ENCODE assay signal across 21 cellular contexts in the genomic region with DNA sequence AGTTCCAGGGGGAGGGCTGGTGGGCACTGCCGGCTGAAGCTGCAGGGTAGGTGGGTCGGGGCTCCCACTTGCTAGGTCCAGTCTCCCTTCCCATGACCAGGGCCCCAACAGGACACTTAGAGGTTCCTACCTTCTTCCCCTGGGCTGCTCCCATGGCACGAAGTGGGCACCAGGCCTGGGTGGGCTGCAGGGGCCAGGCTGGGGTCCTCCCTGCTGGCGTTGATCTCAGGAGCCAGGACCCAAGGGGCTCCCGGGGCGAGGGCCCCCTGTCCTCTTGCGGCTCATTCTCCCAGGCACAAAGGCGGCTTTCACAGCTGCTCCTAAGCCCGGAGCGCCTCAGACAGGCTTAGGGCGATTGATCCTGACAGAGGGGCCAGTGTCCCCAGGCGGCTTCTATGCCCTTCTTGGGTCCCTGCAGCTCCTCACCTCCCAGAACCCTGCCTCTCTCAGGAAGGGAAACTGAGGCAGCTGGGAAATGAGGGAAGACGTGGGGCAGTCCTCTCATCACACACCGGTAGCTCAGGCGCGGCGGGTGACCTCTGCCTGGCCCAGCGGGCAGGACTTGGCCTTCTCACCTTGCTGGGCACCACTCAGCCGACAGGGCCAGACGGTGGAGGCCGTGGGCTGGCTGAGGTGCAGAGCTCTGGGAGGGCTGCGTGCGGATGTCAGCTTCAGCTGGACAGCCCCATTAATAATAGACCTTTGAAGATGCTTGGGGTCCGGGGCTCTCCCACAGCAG. TPM values are rescaled to one million over a fixed set of nuclear protein-coding genes. Genes with fewer than 3 reads are reported as not detected.
A peak's percentile ranks its signal among the peaks of the same experiment; 100 is the strongest.
DNase-seq lines count a peak whose midpoint lies in the region; ATAC-seq and TF ChIP-seq lines count a peak whose summit lies in the region.
"Had no signal": no experiment of that assay in that cellular context is flagged by ENCODE, and none has a peak within 500 bp of the region (broad histone marks: within the 10 kb centered on the region; RNA-seq: fewer than 3 reads in every experiment).

No MANE protein-coding gene starts in this region.

- H3K9ac ChIP-seq in PC-3 (ENCODE audit: low read length) (no peak overlapping the region), GM23248 (no peak overlapping the region)

- DNase-seq in PC-3 (no peak), body of pancreas (no peak), spleen (no peak), NCI-H1930 (lab: John Stamatoyannopoulos, UW) (no peak), GM23248 (no peak)
- DNase-seq: activated CD4-positive, alpha-beta T cell treated with anti-CD3 and anti-CD28 coated beads for 1 hour; activated CD8-positive, alpha-beta T cell treated with anti-CD3 and anti-CD28 coated beads, Interleukin-2, amount 10 ng/mL, durations not matched to agents 7 days and 5 days; activated effector memory CD4-positive, alpha-beta T cell treated with anti-CD3 and anti-CD28 coated beads, Interleukin-2, amount 50 U/mL, for 16 hours; activated naive CD8-positive, alpha-beta T cell treated with anti-CD3 and anti-CD28 coated beads, Interleukin-2, amount 50 U/mL, for 24 hours; activated T-cell treated with anti-CD3 and anti-CD28 coated beads for 4 hours; effector memory CD8-positive, alpha-beta T cell; foreskin melanocyte; HCEC 1CT; mammary epithelial cell; NCI-H2081; stimulated activated CD4-positive, alpha-beta T cell treated with anti-CD3 and anti-CD28 coated beads, Interleukin-2, amount 100 ng/mL, for 48 hours; T-cell; tibial artery had no signal

- H3K79me2 ChIP-seq in PC-3 (ENCODE audit: low read length), result no peaks in the 10 kb centered on the region
- no peaks in the 10 kb centered on the region for H3K79me2 ChIP-seq in GM23248 (ENCODE audit: insufficient read depth)

- POLR2A ChIA-PET in PC-3 (lab: Charles Lee; ENCODE audit: unreplicated experiment), result no interaction called here

- H3F3A ChIP-seq in PC-3 (ENCODE audit: low read length, unreplicated experiment) (peaks cover 15% of the 10 kb centered on the region), GM23248 (ENCODE audit: insufficient read depth) (peaks cover 20% of the 10 kb centered on the region)

- TF ChIP-seq CTCF in PC-3 (conservative IDR thresholded peaks at IDR 0.05; ENCODE audit: low read depth, low read length), result no peak
- TF ChIP-seq CTCF in body of pancreas (IDR thresholded peaks at IDR 0.05), result no peak
- TF ChIP-seq CTCF in spleen (IDR thresholded peaks at IDR 0.05 in 8 of 11, conservative IDR thresholded peaks at IDR 0.05 in 3 of 11), result no peak

- ATAC-seq in PC-3, result no peak
- peak; percentile 4 for ATAC-seq in body of pancreas
- ATAC-seq in HG03432 (IDR thresholded peaks at IDR 0.05; ENCODE audit: unreplicated experiment), result no peak
- ATAC-seq: activated CD8-positive, alpha-beta T cell treated with anti-CD3 and anti-CD28 coated beads, Interleukin-2, amount 10 ng/mL, durations not matched to agents 7 days and 5 days; activated naive CD8-positive, alpha-beta T cell treated with anti-CD3 and anti-CD28 coated beads, Interleukin-2, amount 50 U/mL, for 24 hours; effector memory CD8-positive, alpha-beta T cell; stimulated activated effector memory CD8-positive, alpha-beta T cell treated with anti-CD3 and anti-CD28 coated beads, Interleukin-12 subunit alpha, Interleukin-12 subunit beta, amount 100 ng/mL, for 72 hours; T-cell had no signal

- H3K36me3 ChIP-seq in PC-3 (ENCODE audit: low read depth, low read length) (no peaks in the 10 kb centered on the region), body of pancreas (replicated peaks in 1 of 2; ENCODE audit: insufficient read depth in 1 of 2, low read depth in 2 of 2) (no peaks in the 10 kb centered on the region), spleen (peaks cover 0 to 6% (median 0%) of the 10 kb centered on the region in 6 donors), GM23248 (ENCODE audit: low read depth) (no peaks in the 10 kb centered on the region)
- H3K36me3 ChIP-seq: tibial artery had no signal

- BruUV-seq in PC-3 (replicated peaks; lab: Mats Ljungman, UMichigan), result no TSS peak

- H3K27ac ChIP-seq in PC-3 (ENCODE audit: low read length), result peak overlapping the region; percentile 97; the same call in 1 of the 2 replicates
- peak overlapping the region in 3 of 4 donors; percentile 59 to 73 (median 62) for H3K27ac ChIP-seq in body of pancreas
- H3K27ac ChIP-seq in layer of hippocampus (ENCODE audit: low read depth, low read length), result peak overlapping the region; percentile 50
- H3K27ac ChIP-seq in spleen, result peak overlapping the region in 7 of 8 donors; percentile 63 to 87 (median 70)
- no peak overlapping the region for H3K27ac ChIP-seq in GM23248
- H3K27ac ChIP-seq: tibial artery had no signal

- H3K27me3 ChIP-seq in PC-3 (ENCODE audit: low read length) (no peaks in the 10 kb centered on the region), body of pancreas (no peaks in the 10 kb centered on the region), layer of hippocampus (ENCODE audit: control insufficient read depth, insufficient read depth, low read length) (no peaks in the 10 kb centered on the region), spleen (replicated peaks in 1 of 7) (peaks cover 0 to 11% (median 0%) of the 10 kb centered on the region in 7 donors), GM23248 (replicated peaks; ENCODE audit: insufficient read depth) (no peaks in the 10 kb centered on the region)

- H3K4me2 ChIP-seq in PC-3 (ENCODE audit: low read length), result 0 out of 2 replicates have a peak overlapping the region, but pooled peaks have one; percentile 11
- no peak overlapping the region for H3K4me2 ChIP-seq in GM23248 (ENCODE audit: unreplicated experiment)

- H3K4me1 ChIP-seq in PC-3 (ENCODE audit: insufficient read depth, low read length) (peaks cover 38% of the 10 kb centered on the region), body of pancreas (peaks cover 42% of the 10 kb centered on the region), spleen (peaks cover 3 to 62% (median 29%) of the 10 kb centered on the region in 6 donors), GM23248 (ENCODE audit: insufficient read depth) (peaks cover 20% of the 10 kb centered on the region)

- H2AFZ ChIP-seq in PC-3 (ENCODE audit: low read length) (no peak overlapping the region), GM23248 (no peak overlapping the region)

- TF ChIP-seq POLR2A in body of pancreas (IDR thresholded peaks at IDR 0.05) (no peak), spleen (IDR thresholded peaks at IDR 0.05) (no peak)

- H3K4me3 ChIP-seq in PC-3 (ENCODE audit: low read length), result no peak overlapping the region
- no peak overlapping the region for H3K4me3 ChIP-seq in body of pancreas
- H3K4me3 ChIP-seq in spleen, result peak overlapping the region in 7 of 8 donors; percentile 6 to 58 (median 31)
- H3K4me3 ChIP-seq in GM23248, result no peak overlapping the region
- H3K4me3 ChIP-seq: tibial artery had no signal

- H3K9me2 ChIP-seq in PC-3 (replicated peaks; ENCODE audit: low read length) (no peaks in the 10 kb centered on the region), GM23248 (ENCODE audit: insufficient read depth) (no peaks in the 10 kb centered on the region)

- in situ Hi-C loops in GM23248 (cut with MboI), result no loop called here

- CTCF ChIA-PET in PC-3 (lab: Charles Lee), result interaction anchor here (0.6 to 1.0 kb wide), 3 partner anchors 18 to 62 kb away, joined by 4 to 6 read pairs (median 5); no protein-coding TSS in a partner anchor

- no peaks in the 10 kb centered on the region for H4K20me1 ChIP-seq in PC-3 (ENCODE audit: low read length)
- no peaks in the 10 kb centered on the region for H4K20me1 ChIP-seq in GM23248 (ENCODE audit: insufficient read depth)

- intact Hi-C loops in PC-3 (cut with micrococcal nuclease) (no loop called here), body of pancreas (cut with DNase I) (no loop called here), spleen (cut with DNase I; ENCODE audit: low total_unique reads) (no loop called here)

- WGBS in body of pancreas, 2 donors, result 43 to 63% methylated on average over 5 to 24 of the region's 24 CpGs
- 56 to 79% (median 71%) methylated on average over 16 to 24 of the region's 24 CpGs for WGBS in spleen, 5 donors
- WGBS in GM23248 (ENCODE audit: low coverage in 1 of 2, low lambda C conversion rate in 2 of 2, missing lambda C conversion rate in 2 of 2), 2 experiments, result 86 to 89% methylated on average over 16 to 24 of the region's 24 CpGs

- H3K9me3 ChIP-seq in PC-3 (ENCODE audit: low read length), result no peaks in the 10 kb centered on the region
- no peaks in the 10 kb centered on the region for H3K9me3 ChIP-seq in body of pancreas
- H3K9me3 ChIP-seq in spleen, result no peaks in the 10 kb centered on the region
- H3K9me3 ChIP-seq in GM23248 (ENCODE audit: low read depth), result no peaks in the 10 kb centered on the region
- H3K9me3 ChIP-seq: tibial artery had no signal

RNA-seq across cellular contexts. Expression of gene FAM3D, which starts 39.6 kb away (rescaled TPM):
- total RNA-seq in PC-3 (2014; rRNA removed), result 0.40 TPM in 1 of 2 replicates, not detected in the other
- 1 to 10 TPM in 1 of 2 donors, not detected in 1; 1.8 TPM for total RNA-seq in body of pancreas
- under 1 TPM in 1 of 7 donors, not detected in 6; 0.23 TPM for total RNA-seq in spleen
- under 1 TPM; 0.28 to 0.42 (median 0.35) TPM for polyA plus RNA-seq in spleen
- not detected in 2 replicates for total RNA-seq in GM23248 (2014; rRNA removed; shearing (Covaris generic))
- not detected in 2 replicates for polyA plus RNA-seq in GM23248 (2016; fragmentation: Nextera tagmentation; extraction: Ambion mirVana)
- total RNA-seq: activated CD8-positive, alpha-beta T cell treated with anti-CD3 and anti-CD28 coated beads, Interleukin-2, amount 10 ng/mL, durations not matched to agents 7 days and 5 days; mammary epithelial cell had no signal
- polyA plus RNA-seq: mammary epithelial cell had no signal

RNA-seq across cellular contexts. Expression of gene FAM107A, which starts 49.8 kb away (rescaled TPM):
- total RNA-seq in PC-3 (2014; rRNA removed), result 0.07 and 0.29 TPM in 2 replicates
- 10 to 100 TPM; 14.5 to 26.4 TPM for total RNA-seq in body of pancreas
- 10 to 100 TPM in 6 of 7 donors, 1 to 10 TPM in 1; 9.6 to 47.7 (median 30.5) TPM for total RNA-seq in spleen
- 10 to 100 TPM in 1 of 3 donors, 1 to 10 TPM in 2; 5.7 to 17.2 (median 7.0) TPM for polyA plus RNA-seq in spleen
- 0.22 TPM in 1 of 2 replicates, not detected in the other for total RNA-seq in GM23248 (2014; rRNA removed; shearing (Covaris generic))
- 0.09 and 0.13 TPM in 2 replicates for polyA plus RNA-seq in GM23248 (2016; fragmentation: Nextera tagmentation; extraction: Ambion mirVana)
- total RNA-seq: activated CD8-positive, alpha-beta T cell treated with anti-CD3 and anti-CD28 coated beads, Interleukin-2, amount 10 ng/mL, durations not matched to agents 7 days and 5 days had no signal
- polyA plus RNA-seq: mammary epithelial cell had no signal

Comparison
In these comparisons a context has a peak if more than half of its experiments do, and no peak if none do; other contexts are left out.
1. H3K4me3 ChIP-seq: peak in spleen (7 of 8); none in PC-3 (single experiment), body of pancreas (0 of 2) and GM23248 (single experiment).